In genomic region chr11:911031-911889, GRCh38 we compare ENCODE assay signal across 8 cellular contexts. TPM values are rescaled to one million over a fixed set of nuclear protein-coding genes. Genes with fewer than 3 reads are reported as not detected.
A peak's percentile ranks its signal among the peaks of the same experiment; 100 is the strongest.
DNase-seq lines count a peak whose midpoint lies in the region; ATAC-seq, FAIRE-seq and TF ChIP-seq lines count a peak whose summit lies in the region.

No MANE protein-coding gene starts in this region.

- H3K9me3 ChIP-seq in astrocyte (ENCODE audit: insufficient read depth, low read depth, low read length): no peaks in the 10 kb centered on the region

- H3K4me3 Mint-ChIP-seq in astrocyte (ENCODE audit: unreplicated experiment): peak overlapping the region; percentile 85

- H4K20me1 ChIP-seq in astrocyte (ENCODE audit: insufficient read depth, low read length): peaks cover 23% of the 10 kb centered on the region

- H3K4me1 Mint-ChIP-seq in astrocyte (ENCODE audit: low read depth, unreplicated experiment): peaks cover 8% of the 10 kb centered on the region

- no peaks in the 10 kb centered on the region for H3K27me3 ChIP-seq in astrocyte (ENCODE audit: insufficient read depth, low read length)

- H3K9ac ChIP-seq in astrocyte (ENCODE audit: low read length): peak overlapping the region; percentile 84

- H3K9me3 Mint-ChIP-seq in astrocyte (ENCODE audit: unreplicated experiment): no peaks in the 10 kb centered on the region

- H3K4me3 ChIP-seq in astrocyte (ENCODE audit: insufficient read depth, low read depth, low read length): peak overlapping the region; percentile 67

- no peak for TF ChIP-seq CTCF in astrocyte (IDR thresholded peaks at IDR 0.05; ENCODE audit: insufficient read depth, low read depth, low read length)

- peaks cover 32% of the 10 kb centered on the region for H3K79me2 ChIP-seq in astrocyte (ENCODE audit: insufficient read depth, low read length)

- DNase-seq in SIG-M5 treated with dmso at 0.1 percent for 504 hours (lab: John Stamatoyannopoulos, UW; ENCODE audit: unreplicated experiment): peak; percentile 38
- DNase-seq in SIG-M5 (lab: John Stamatoyannopoulos, UW): no peak
- peak; percentile 80 for DNase-seq in RKO (ENCODE audit: low spot score)
- peak; percentile 74 for DNase-seq in astrocyte (ENCODE audit: low read depth)
- peak; percentile 82 for DNase-seq in iris pigment epithelial cell (ENCODE audit: low read depth)
- peak; percentile 15 to 35 (median 21) for DNase-seq in stimulated activated CD4-positive, alpha-beta T cell treated with anti-CD3 and anti-CD28 coated beads, Interleukin-12 subunit alpha, Interleukin-12 subunit beta, amount 100 ng/mL, for 48 hours (ENCODE audit: low read depth in 2 of 3, low spot score in 1 of 3)
- no peak for DNase-seq in NCI-H524 treated with DMSO at 0.1 percent for 48 hours (lab: John Stamatoyannopoulos, UW)

- peaks cover 5% of the 10 kb centered on the region for H3K36me3 Mint-ChIP-seq in astrocyte (ENCODE audit: low read depth, unreplicated experiment)

- H3K4me1 ChIP-seq in astrocyte (ENCODE audit: insufficient read depth, low read length): peaks cover 10% of the 10 kb centered on the region

- H3K27ac ChIP-seq in astrocyte (ENCODE audit: low read depth, low read length): peak overlapping the region; percentile 85

- peak overlapping the region; percentile 95 for H3K4me2 ChIP-seq in astrocyte (ENCODE audit: low read length)

- H3K36me3 ChIP-seq in astrocyte (ENCODE audit: insufficient read depth, low read length): no peaks in the 10 kb centered on the region

- FAIRE-seq in astrocyte (lab: Jason Lieb, UNC): no peak

- peak overlapping the region; percentile 87 for H2AFZ ChIP-seq in astrocyte (ENCODE audit: low read depth, low read length)

- H3K27me3 Mint-ChIP-seq in astrocyte (ENCODE audit: low read depth, unreplicated experiment): no peaks in the 10 kb centered on the region

- peak; percentile 28 for ATAC-seq in HG03025 (IDR thresholded peaks at IDR 0.05; ENCODE audit: low FRiP score, unreplicated experiment)

- peak overlapping the region; percentile 55 for H3K27ac Mint-ChIP-seq in astrocyte (ENCODE audit: unreplicated experiment)

RNA-seq across cellular contexts. Expression of gene CHID1, which starts 0.7 kb away (rescaled TPM):
- 72.6 and 74.6 TPM in 2 replicates for total RNA-seq in astrocyte

RNA-seq across cellular contexts. Expression of gene AP2A2, which starts 14.4 kb away (rescaled TPM):
- total RNA-seq in astrocyte: 105 and 110 TPM in 2 replicates

Comparison
In these comparisons a context has a peak if more than half of its experiments do, and no peak if none do; other contexts are left out.
1. DNase-seq: peak in SIG-M5 treated with dmso at 0.1 percent for 504 hours (single experiment), RKO (single experiment), astrocyte (single experiment), iris pigment epithelial cell (single experiment) and stimulated activated CD4-positive, alpha-beta T cell treated with anti-CD3 and anti-CD28 coated beads, Interleukin-12 subunit alpha, Interleukin-12 subunit beta, amount 100 ng/mL, for 48 hours (3 of 3); none in SIG-M5 (single experiment) and NCI-H524 treated with DMSO at 0.1 percent for 48 hours (single experiment).